9 cellular contexts compared by ENCODE assay signal in genomic region chr6:24991748-24992467, GRCh38. TPM values are rescaled to one million over a fixed set of nuclear protein-coding genes. Genes with fewer than 3 reads are reported as not detected.
DNase-seq lines count a peak whose midpoint lies in the region; ATAC-seq and TF ChIP-seq lines count a peak whose summit lies in the region.
"Had no signal": no experiment of that assay in that cellular context is flagged by ENCODE, and none has a peak within 500 bp of the region (broad histone marks: within the 10 kb centered on the region; RNA-seq: fewer than 3 reads in every experiment).

No MANE protein-coding gene starts in this region.

- peak; percentile 82 for TF ChIP-seq CTCF in left ventricle myocardium inferior (IDR thresholded peaks at IDR 0.05; ENCODE audit: borderline replicate concordance)

- H3K4me1 ChIP-seq in SJSA1 (replicated peaks) (peaks cover 22% of the 10 kb centered on the region), left ventricle myocardium inferior (no peaks in the 10 kb centered on the region)

- in situ Hi-C loops in G401 (cut with HindIII; ENCODE audit: low sequenced_read_pairs): no loop called here

- no peak overlapping the region for H3K4me3 ChIP-seq in SJSA1
- no peak overlapping the region for H3K4me3 ChIP-seq in left ventricle myocardium inferior

- H3K27me3 ChIP-seq in SJSA1 (replicated peaks): no peaks in the 10 kb centered on the region
- H3K27me3 ChIP-seq in left ventricle myocardium inferior (ENCODE audit: low read depth): no peaks in the 10 kb centered on the region

- H3K27ac ChIP-seq in KOPT-K1 (ENCODE audit: low read depth, low read length, poor library complexity, severe bottlenecking): peak overlapping the region; percentile 39
- H3K27ac ChIP-seq in SJSA1: no peak overlapping the region
- no peak overlapping the region for H3K27ac ChIP-seq in left ventricle myocardium inferior (replicated peaks)

- ATAC-seq in GM21786 (IDR thresholded peaks at IDR 0.05; ENCODE audit: unreplicated experiment): peak; percentile 85

- no peaks in the 10 kb centered on the region for H3K36me3 ChIP-seq in KOPT-K1 (ENCODE audit: insufficient read depth, low read length)
- no peaks in the 10 kb centered on the region for H3K36me3 ChIP-seq in SJSA1
- no peaks in the 10 kb centered on the region for H3K36me3 ChIP-seq in left ventricle myocardium inferior

- peaks cover 8% of the 10 kb centered on the region for H3K9me3 ChIP-seq in KOPT-K1 (ENCODE audit: insufficient read depth, low read length, poor library complexity, severe bottlenecking)
- no peaks in the 10 kb centered on the region for H3K9me3 ChIP-seq in SJSA1 (replicated peaks)
- H3K9me3 ChIP-seq in left ventricle myocardium inferior (replicated peaks): peaks cover 14% of the 10 kb centered on the region

- intact Hi-C loops in left ventricle myocardium inferior (cut with micrococcal nuclease): loop anchor here (5.0 kb wide), 2 partner anchors 80 to 135 kb away; no protein-coding TSS in a partner anchor

- peak; percentile 15 for DNase-seq in G401 (ENCODE audit: low spot score)
- peak; percentile 52 to 54 for DNase-seq in SJSA1 (ENCODE audit: low read depth in 1 of 2, low spot score in 2 of 2)
- peak; percentile 72 for DNase-seq in activated naive CD4-positive, alpha-beta T cell treated with Interleukin-2 at 50 U/mL for 16 hours
- no peak for DNase-seq in left ventricle myocardium inferior
- DNase-seq in stimulated activated CD4-positive, alpha-beta T cell treated with anti-CD3 and anti-CD28 coated beads, Interleukin-12 subunit alpha, Interleukin-12 subunit beta, amount 100 ng/mL, for 48 hours (ENCODE audit: low read depth in 2 of 3, low spot score in 1 of 3): peak; percentile 51 to 67 (median 61)
- DNase-seq in GF-D8 (lab: John Stamatoyannopoulos, UW): no peak

RNA-seq across cellular contexts. Expression of gene RIPOR2, which starts 56.1 kb away (rescaled TPM):
- total RNA-seq in G401 (2014; rRNA removed; shearing (Covaris generic)): not detected in 2 replicates
- total RNA-seq in SJSA1 (2014; rRNA removed; shearing (Covaris generic)): 4.5 and 6.2 TPM in 2 replicates
- 3.1 TPM for total RNA-seq in left ventricle myocardium inferior
- total RNA-seq: glomerular endothelial cell had no signal

Comparison
In these comparisons a context has a peak if more than half of its experiments do, and no peak if none do; other contexts are left out.
1. DNase-seq: peak in G401 (single experiment), SJSA1 (2 of 2), activated naive CD4-positive, alpha-beta T cell treated with Interleukin-2 at 50 U/mL for 16 hours (single experiment) and stimulated activated CD4-positive, alpha-beta T cell treated with anti-CD3 and anti-CD28 coated beads, Interleukin-12 subunit alpha, Interleukin-12 subunit beta, amount 100 ng/mL, for 48 hours (3 of 3); none in left ventricle myocardium inferior (single experiment) and GF-D8 (single experiment).